Comparison of ENCODE assay signal across 16 cellular contexts in the genomic region with DNA sequence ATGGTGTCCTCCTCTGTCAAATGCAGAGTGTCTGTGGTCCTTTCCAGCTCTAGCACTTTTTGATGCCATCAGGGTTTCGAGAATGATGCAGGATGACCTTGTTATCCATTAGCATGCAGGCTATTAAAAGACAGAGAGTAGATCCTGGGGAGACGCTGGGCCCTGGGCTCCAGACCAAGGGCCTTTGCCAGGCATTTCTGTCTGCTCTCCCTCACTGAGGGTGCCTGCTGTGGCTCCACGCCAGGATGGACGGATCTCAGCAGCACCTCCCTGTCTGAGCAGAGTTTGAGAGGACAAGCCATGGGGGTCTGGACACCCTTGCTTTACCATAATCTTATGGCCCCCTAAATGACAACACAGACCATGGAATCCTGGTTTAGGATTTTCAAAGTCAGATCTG.
DNase-seq lines count a peak whose midpoint lies in the region; ATAC-seq and TF ChIP-seq lines count a peak whose summit lies in the region.
"Had no signal": no experiment of that assay in that cellular context is flagged by ENCODE, and none has a peak within 500 bp of the region (broad histone marks: within the 10 kb centered on the region; RNA-seq: fewer than 3 reads in every experiment).

No MANE protein-coding gene starts in this region.

- H3K27ac ChIP-seq in foreskin keratinocyte (no peak overlapping the region), neuronal stem cell (replicated peaks; ENCODE audit: low read length) (no peak overlapping the region), ascending aorta (no peak overlapping the region)
- H3K27ac ChIP-seq: A549 had no signal

- H3K9me3 ChIP-seq in neuronal stem cell (replicated peaks in 1 of 2; ENCODE audit: control insufficient read depth in 2 of 2, insufficient read depth in 1 of 2, low read depth in 1 of 2, low read length in 2 of 2) (no peaks in the 10 kb centered on the region), ascending aorta (no peaks in the 10 kb centered on the region)
- H3K9me3 ChIP-seq: A549, HAP-1 had no signal

- H3K4me1 ChIP-seq in foreskin keratinocyte (no peaks in the 10 kb centered on the region), neuronal stem cell (ENCODE audit: control insufficient read depth in 2 of 2, insufficient read depth in 1 of 2, low read depth in 1 of 2, low read length in 2 of 2) (peaks cover 0 to 3% of the 10 kb centered on the region in 2 donors), ascending aorta (no peaks in the 10 kb centered on the region)
- H3K4me1 ChIP-seq: A549, HAP-1 had no signal

- no peak overlapping the region for H2AFZ ChIP-seq in neuronal stem cell (ENCODE audit: low read length)

- ATAC-seq in Right ventricle myocardium inferior (no peak), SK-N-SH treated with all-trans-retinoic acid at 6 μM for 48 hours (peak; percentile 15; the same call in 1 of the 3 replicates), foreskin keratinocyte (peak; percentile 8)
- ATAC-seq: A549; CD8-positive, alpha-beta T cell; HepG2 had no signal

- H3K79me1 ChIP-seq in neuronal stem cell (ENCODE audit: low read depth, low read length), result no peaks in the 10 kb centered on the region

- H3K4me2 ChIP-seq in neuronal stem cell (ENCODE audit: insufficient read depth, low read length, poor library complexity, severe bottlenecking), result no peak overlapping the region
- H3K4me2 ChIP-seq: A549 had no signal

- intact Hi-C loops in cardiac septum (cut with DNase I), result no loop called here
- intact Hi-C loops in Right ventricle myocardium inferior (cut with DNase I), result no loop called here
- intact Hi-C loops in ascending aorta (cut with DNase I), result no loop called here

- no peak overlapping the region for H4K91ac ChIP-seq in neuronal stem cell (ENCODE audit: low read depth, low read length, poor library complexity)

- H4K8ac ChIP-seq in neuronal stem cell (ENCODE audit: low read depth, low read length), result no peak overlapping the region

- H2AK5ac ChIP-seq in neuronal stem cell (ENCODE audit: low read depth, low read length), result no peak overlapping the region

- H2BK120ac ChIP-seq in neuronal stem cell (ENCODE audit: low read depth, low read length), result no peak overlapping the region

- no peak overlapping the region for H3K18ac ChIP-seq in neuronal stem cell (ENCODE audit: low read length)

- H3K9ac ChIP-seq in neuronal stem cell (ENCODE audit: low read depth, low read length, poor library complexity), result no peak overlapping the region

- H3K23ac ChIP-seq in neuronal stem cell (ENCODE audit: low read depth, low read length, poor library complexity), result no peak overlapping the region

- DNase-seq in cardiac septum (ENCODE audit: low spot score) (peak; percentile 74), Right ventricle myocardium inferior (ENCODE audit: missing footprints) (no peak), foreskin keratinocyte (no peak), neuronal stem cell (ENCODE audit: low spot score) (no peak), HuH-7 (ENCODE audit: low spot score) (no peak), ascending aorta (ENCODE audit: low spot score in 2 of 2) (no peak)
- DNase-seq: CD8-positive, alpha-beta T cell; COR-L47; DMS153; DMS79 treated with DMSO at 0.1 percent for 48 hours; EL; GDM1 had no signal

- H2BK15ac ChIP-seq in neuronal stem cell (ENCODE audit: low read length), result no peak overlapping the region

- H3K27me3 ChIP-seq in foreskin keratinocyte, result peaks cover 24% of the 10 kb centered on the region
- H3K27me3 ChIP-seq in neuronal stem cell (ENCODE audit: control insufficient read depth in 3 of 3, insufficient read depth in 3 of 3, low read depth in 1 of 3, low read length in 3 of 3), result no peaks in the 10 kb centered on the region
- no peaks in the 10 kb centered on the region for H3K27me3 ChIP-seq in ascending aorta

- TF ChIP-seq CTCF in foreskin keratinocyte (conservative IDR thresholded peaks at IDR 0.05) (no peak), ascending aorta (IDR thresholded peaks at IDR 0.05) (no peak)

- WGBS in neuronal stem cell (ENCODE audit: extremely low coverage in 2 of 2, insufficient read length in 2 of 2, insufficient replicate concordance in 1 of 2), 2 donors, result no CpG with 5 or more reads among the region's 4 CpGs

- peak overlapping the region; percentile 56 for H3K14ac ChIP-seq in neuronal stem cell (ENCODE audit: low read length)

- H2BK12ac ChIP-seq in neuronal stem cell (ENCODE audit: low read length), result no peak overlapping the region

- no peak overlapping the region for H2BK5ac ChIP-seq in neuronal stem cell (ENCODE audit: low read length)

- no peak overlapping the region for H3K4ac ChIP-seq in neuronal stem cell (ENCODE audit: low read length)

- H3K36me3 ChIP-seq in neuronal stem cell (replicated peaks in 1 of 2; ENCODE audit: control insufficient read depth in 2 of 2, insufficient read depth in 2 of 2, low read length in 2 of 2) (no peaks in the 10 kb centered on the region), ascending aorta (no peaks in the 10 kb centered on the region)
- H3K36me3 ChIP-seq: HAP-1 had no signal

- H3K4me3 ChIP-seq in neuronal stem cell (ENCODE audit: low read length in 2 of 2) (no peak overlapping the region), ascending aorta (no peak overlapping the region)
- H3K4me3 ChIP-seq: A549, HAP-1 had no signal

TF ChIP-seq in SK-N-SH treated with all-trans-retinoic acid at 6 μM for 48 hours, 23 proteins besides CTCF, POLR2A, EP300 and RAD21:
- no peak for TF ChIP-seq SNAI2 (CRISPR knock-in tag; IDR thresholded peaks at IDR 0.05)
- TF ChIP-seq PATZ1 (CRISPR knock-in tag; IDR thresholded peaks at IDR 0.05; ENCODE audit: borderline replicate concordance), result no peak
- TF ChIP-seq ARNTL (CRISPR knock-in tag; IDR thresholded peaks at IDR 0.05; ENCODE audit: borderline replicate concordance, low read depth), result no peak
- no peak for TF ChIP-seq ZNF565 (CRISPR knock-in tag; conservative IDR thresholded peaks at IDR 0.05; ENCODE audit: low read depth)
- TF ChIP-seq PPARA (CRISPR knock-in tag; IDR thresholded peaks at IDR 0.05; ENCODE audit: borderline replicate concordance), result no peak
- no peak for TF ChIP-seq ZFP30 (CRISPR knock-in tag; IDR thresholded peaks at IDR 0.05)
